ENCODE assay signal across 11 cellular contexts in the genomic region with DNA sequence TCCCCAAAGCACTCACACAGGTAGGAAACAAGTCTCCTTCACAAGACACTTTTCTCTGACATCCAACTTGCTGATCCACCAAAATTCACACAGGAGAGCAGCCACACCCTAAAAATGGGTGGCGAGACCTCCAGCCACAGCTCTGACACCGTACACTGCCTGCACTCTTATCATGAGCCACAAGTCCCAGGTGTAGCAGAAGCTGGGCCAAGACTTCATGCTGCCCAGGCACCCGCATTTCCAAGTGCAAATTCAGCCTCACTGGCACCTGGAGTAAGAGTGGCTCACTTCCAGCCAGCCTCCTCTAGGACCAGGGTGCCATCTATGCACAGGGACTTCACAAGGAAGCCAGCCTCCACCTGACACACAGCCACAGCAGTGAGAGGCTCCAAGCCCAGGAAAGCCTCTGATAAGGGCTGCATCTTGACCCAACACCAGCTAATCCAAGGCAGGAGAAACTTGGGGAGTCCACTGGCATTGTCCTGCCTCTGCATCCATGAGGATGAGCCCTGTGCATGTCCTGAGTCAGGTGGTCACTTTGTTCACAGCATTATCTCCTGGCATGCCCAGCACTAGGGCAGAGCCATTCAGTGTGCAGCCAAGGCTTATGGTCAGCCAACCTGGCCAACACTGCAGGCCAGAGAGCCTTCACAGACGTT. TPM values are rescaled to one million over a fixed set of nuclear protein-coding genes. Genes with fewer than 3 reads are reported as not detected.
DNase-seq lines count a peak whose midpoint lies in the region; ATAC-seq and TF ChIP-seq lines count a peak whose summit lies in the region.
"Had no signal": no experiment of that assay in that cellular context is flagged by ENCODE, and none has a peak within 500 bp of the region (broad histone marks: within the 10 kb centered on the region; RNA-seq: fewer than 3 reads in every experiment).

No MANE protein-coding gene starts in this region.

- ATAC-seq in lower lobe of right lung: no peak
- ATAC-seq in HG03439 (IDR thresholded peaks at IDR 0.05; ENCODE audit: unreplicated experiment): no peak
- no peak for ATAC-seq in foreskin keratinocyte
- ATAC-seq: activated naive CD4-positive, alpha-beta T cell treated with anti-CD3 and anti-CD28 coated beads, Interleukin-2, amount 50 U/mL, for 72 hours had no signal

- no peak for TF ChIP-seq POLR2A in Peyer's patch (IDR thresholded peaks at IDR 0.05)

- intact Hi-C loops in CD14-positive monocyte (cut with micrococcal nuclease): loop anchor here (5.0 kb wide), 3 partner anchors 58 to 83 kb away; partner anchors contain the start of genes ZNF785 (in 2 of the 2) and ZNF689 (in 1 of the 2)
- intact Hi-C loops in lower lobe of right lung (cut with DNase I): no loop called here

- H3K27me3 ChIP-seq in lower lobe of right lung (ENCODE audit: low read depth): no peaks in the 10 kb centered on the region
- H3K27me3 ChIP-seq in foreskin keratinocyte: no peaks in the 10 kb centered on the region
- no peaks in the 10 kb centered on the region for H3K27me3 ChIP-seq in Peyer's patch

- no peak overlapping the region for H3K4me3 ChIP-seq in lower lobe of right lung
- H3K4me3 ChIP-seq in Peyer's patch: no peak overlapping the region

- H3K9me3 ChIP-seq in lower lobe of right lung: no peaks in the 10 kb centered on the region
- H3K9me3 ChIP-seq in Peyer's patch: no peaks in the 10 kb centered on the region

- H3K36me3 Mint-ChIP-seq in CD14-positive monocyte: peaks cover 19 to 33% of the 10 kb centered on the region in 2 donors

- no peaks in the 10 kb centered on the region for H3K9me3 Mint-ChIP-seq in CD14-positive monocyte
- H3K9me3 Mint-ChIP-seq: activated naive CD4-positive, alpha-beta T cell treated with anti-CD3 and anti-CD28 coated beads, Interleukin-2, amount 50 U/mL, for 72 hours had no signal

- peaks cover 38% of the 10 kb centered on the region for H3K36me3 ChIP-seq in lower lobe of right lung
- peaks cover 0 to 27% (median 0%) of the 10 kb centered on the region in 3 donors for H3K36me3 ChIP-seq in Peyer's patch

- H3K27ac Mint-ChIP-seq in CD14-positive monocyte: peak overlapping the region in 6 of 7 donors; percentile 35 to 97 (median 94)

- H3K27ac ChIP-seq in lower lobe of right lung (peak overlapping the region; percentile 98), foreskin keratinocyte (no peak overlapping the region), Peyer's patch (no peak overlapping the region)

- no peak for TF ChIP-seq CTCF in CD14-positive monocyte (IDR thresholded peaks at IDR 0.05)
- TF ChIP-seq CTCF in lower lobe of right lung (IDR thresholded peaks at IDR 0.05): no peak
- no peak for TF ChIP-seq CTCF in foreskin keratinocyte (conservative IDR thresholded peaks at IDR 0.05)
- no peak for TF ChIP-seq CTCF in Peyer's patch (IDR thresholded peaks at IDR 0.05)

- H3K4me3 Mint-ChIP-seq in CD14-positive monocyte: peak overlapping the region in 1 of 2 donors; percentile 58

- peaks cover 37% of the 10 kb centered on the region for H3K4me1 Mint-ChIP-seq in CD14-positive monocyte

- peaks cover 0 to 4% (median 3%) of the 10 kb centered on the region in 3 donors for H3K27me3 Mint-ChIP-seq in CD14-positive monocyte (ENCODE audit: low read depth in 3 of 3)

- H3K4me1 ChIP-seq in lower lobe of right lung: peaks cover 34% of the 10 kb centered on the region
- H3K4me1 ChIP-seq in foreskin keratinocyte: peaks cover 9% of the 10 kb centered on the region
- peaks cover 0 to 39% (median 0%) of the 10 kb centered on the region in 4 donors for H3K4me1 ChIP-seq in Peyer's patch

- no peak for DNase-seq in CD14-positive monocyte (ENCODE audit: low spot score)
- DNase-seq in RPMI8226: peak; percentile 63
- no peak for DNase-seq in lower lobe of right lung
- DNase-seq in foreskin keratinocyte: no peak
- no peak for DNase-seq in Peyer's patch
- DNase-seq: effector CD4-positive, alpha-beta T cell; MV-4-11; nucleus accumbens; stimulated activated CD4-positive, alpha-beta T cell treated with anti-CD3 and anti-CD28 coated beads, Interleukin-4, amount 100 ng/mL, for 24 hours had no signal

RNA-seq across cellular contexts. Expression of gene ZNF768, which starts 2.6 kb away (rescaled TPM):
- 1 to 10 TPM; 2.8 to 3.0 TPM for polyA plus RNA-seq in CD14-positive monocyte
- 24.9 TPM for total RNA-seq in lower lobe of right lung
- total RNA-seq in foreskin keratinocyte: 29.7 and 30.2 TPM in 2 replicates
- 33.3 and 35.7 TPM in 2 replicates for polyA plus RNA-seq in foreskin keratinocyte
- total RNA-seq in Peyer's patch: 10 to 100 TPM; 19.8 to 64.8 (median 54.1) TPM

RNA-seq across cellular contexts. Expression of gene ZNF747, which starts 5.7 kb away (rescaled TPM):
- polyA plus RNA-seq in CD14-positive monocyte (1 to 10 TPM; 4.1 to 6.6 TPM), foreskin keratinocyte (3.7 and 4.0 TPM in 2 replicates)
- total RNA-seq in lower lobe of right lung (9.3 TPM), foreskin keratinocyte (4.9 and 5.2 TPM in 2 replicates), Peyer's patch (10 to 100 TPM; 12.4 to 22.8 (median 19.1) TPM)

RNA-seq across cellular contexts. Expression of gene ZNF764, which starts 29.2 kb away (rescaled TPM):
- 1 to 10 TPM in 1 of 2 donors, under 1 TPM in 1; 0.94 to 1.0 TPM for polyA plus RNA-seq in CD14-positive monocyte
- total RNA-seq in lower lobe of right lung: 8.4 TPM
- 4.5 and 5.5 TPM in 2 replicates for total RNA-seq in foreskin keratinocyte
- 3.2 and 3.3 TPM in 2 replicates for polyA plus RNA-seq in foreskin keratinocyte
- total RNA-seq in Peyer's patch: 10 to 100 TPM in 3 of 4 donors, 1 to 10 TPM in 1; 5.8 to 22.5 (median 19.8) TPM

RNA-seq across cellular contexts. Expression of gene ZNF688, which starts 42.6 kb away (rescaled TPM):
- 10 to 100 TPM; 18.9 to 24.1 TPM for polyA plus RNA-seq in CD14-positive monocyte
- total RNA-seq in lower lobe of right lung: 13.5 TPM
- 7.5 and 8.5 TPM in 2 replicates for total RNA-seq in foreskin keratinocyte
- polyA plus RNA-seq in foreskin keratinocyte: 11.0 and 11.8 TPM in 2 replicates
- 10 to 100 TPM; 38.6 to 53.3 (median 41.1) TPM for total RNA-seq in Peyer's patch

RNA-seq across cellular contexts. Expression of gene ITGAL, which starts 56.4 kb away (rescaled TPM):
- polyA plus RNA-seq in CD14-positive monocyte (100 to 1,000 TPM in 1 of 2 donors, 10 to 100 TPM in 1; 56.8 to 109 TPM), foreskin keratinocyte (not detected in 2 replicates)
- total RNA-seq in lower lobe of right lung (127 TPM), foreskin keratinocyte (0.07 TPM in 1 of 2 replicates, not detected in the other), Peyer's patch (10 to 100 TPM in 3 of 4 donors, 1 to 10 TPM in 1; 4.3 to 52.0 (median 13.0) TPM)
